3 cellular contexts compared by ENCODE assay signal in genomic region chr12:28421374-28421773, GRCh38.
TF ChIP-seq lines count a peak whose summit lies in the region.

No MANE protein-coding gene starts in this region.

TF ChIP-seq in HEK293, 187 proteins besides CTCF, POLR2A, EP300 and RAD21:
- TF ChIP-seq ZNF146 (tag by site-specific recombination; IDR thresholded peaks at IDR 0.05), result peak; percentile 79
- no peak for TF ChIP-seq SP2 (tag by site-specific recombination; IDR thresholded peaks at IDR 0.05)

TF ChIP-seq in IMR-90, 13 proteins besides CTCF, POLR2A, EP300 and RAD21:
- no peak for TF ChIP-seq RCOR1 (IDR thresholded peaks at IDR 0.05; ENCODE audit: insufficient replicate concordance, low read length)
- no peak for TF ChIP-seq CHD1 (IDR thresholded peaks at IDR 0.05; ENCODE audit: low read depth, low read length)
- TF ChIP-seq BHLHE40 (IDR thresholded peaks at IDR 0.05; ENCODE audit: low read depth, low read length), result no peak
- TF ChIP-seq NFE2L2 (IDR thresholded peaks at IDR 0.05; ENCODE audit: low read depth, low read length), result no peak
- TF ChIP-seq, protein P1, sequence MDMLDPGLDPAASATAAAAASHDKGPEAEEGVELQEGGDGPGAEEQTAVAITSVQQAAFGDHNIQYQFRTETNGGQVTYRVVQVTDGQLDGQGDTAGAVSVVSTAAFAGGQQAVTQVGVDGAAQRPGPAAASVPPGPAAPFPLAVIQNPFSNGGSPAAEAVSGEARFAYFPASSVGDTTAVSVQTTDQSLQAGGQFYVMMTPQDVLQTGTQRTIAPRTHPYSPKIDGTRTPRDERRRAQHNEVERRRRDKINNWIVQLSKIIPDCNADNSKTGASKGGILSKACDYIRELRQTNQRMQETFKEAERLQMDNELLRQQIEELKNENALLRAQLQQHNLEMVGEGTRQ (IDR thresholded peaks at IDR 0.05; ENCODE audit: low read depth, low read length), result no peak
- no peak for TF ChIP-seq MAFK (IDR thresholded peaks at IDR 0.05; ENCODE audit: low read depth, low read length)
- no peak for TF ChIP-seq MXI1 (IDR thresholded peaks at IDR 0.05; ENCODE audit: borderline replicate concordance, low read depth, low read length)
- TF ChIP-seq FOS (IDR thresholded peaks at IDR 0.05; ENCODE audit: low read depth, low read length), result no peak
- TF ChIP-seq RFX5 (IDR thresholded peaks at IDR 0.05; ENCODE audit: low read depth, low read length), result no peak
TF ChIP-seq in IMR-90: peak in this region for 0.

TF ChIP-seq in K562, 482 proteins besides CTCF, POLR2A, EP300 and RAD21:
- no peak for TF ChIP-seq CXXC5 (CRISPR knock-in tag; IDR thresholded peaks at IDR 0.05)
- no peak for TF ChIP-seq ZBTB7A (IDR thresholded peaks at IDR 0.05; ENCODE audit: borderline replicate concordance, control insufficient read depth, low read depth, low read length)
- TF ChIP-seq SMARCB1 (IDR thresholded peaks at IDR 0.05; ENCODE audit: insufficient read length, low read depth), result no peak
- TF ChIP-seq ZNF3 (CRISPR knock-in tag; IDR thresholded peaks at IDR 0.05), result no peak
- peak; percentile 85 for TF ChIP-seq ZNF146 (CRISPR knock-in tag; IDR thresholded peaks at IDR 0.05; ENCODE audit: unreplicated experiment)
- no peak for TF ChIP-seq KAT8 (IDR thresholded peaks at IDR 0.05; ENCODE audit: low read depth)
- peak; percentile 41 for TF ChIP-seq RBM25 (IDR thresholded peaks at IDR 0.05; ENCODE audit: low read depth, low read length, severe bottlenecking)
- TF ChIP-seq CC2D1A (IDR thresholded peaks at IDR 0.05), result no peak
- no peak for TF ChIP-seq NR2F6 (CRISPR knock-in tag; IDR thresholded peaks at IDR 0.05)
- no peak for TF ChIP-seq CREM (IDR thresholded peaks at IDR 0.05; ENCODE audit: low read depth)
